21 cellular contexts compared by ENCODE assay signal in the genomic region with DNA sequence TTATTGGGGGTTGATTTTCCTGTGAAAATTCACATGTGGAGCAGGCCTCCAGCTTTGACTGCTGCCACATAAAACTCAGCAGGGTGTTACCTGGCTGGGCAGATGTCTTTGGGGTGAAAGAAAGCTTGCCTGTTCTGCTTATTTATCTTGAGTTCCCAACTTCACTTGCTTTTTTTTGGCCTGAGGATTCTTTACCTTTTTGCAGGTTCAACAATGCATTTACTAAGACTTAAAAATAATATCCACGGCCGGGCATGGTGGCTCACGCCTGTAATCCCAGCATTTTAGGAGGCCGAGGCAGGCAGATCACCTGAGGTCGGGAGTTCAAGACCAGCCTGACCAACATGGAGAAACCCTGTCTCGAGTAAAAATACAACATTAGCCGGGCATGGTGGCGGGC.
DNase-seq lines count a peak whose midpoint lies in the region; ATAC-seq and TF ChIP-seq lines count a peak whose summit lies in the region.
"Had no signal": no experiment of that assay in that cellular context is flagged by ENCODE, and none has a peak within 500 bp of the region (broad histone marks: within the 10 kb centered on the region; RNA-seq: fewer than 3 reads in every experiment).

No MANE protein-coding gene starts in this region.

- no peak for ATAC-seq in GM21528 (IDR thresholded peaks at IDR 0.05; ENCODE audit: low FRiP score, unreplicated experiment)
- ATAC-seq in body of pancreas, result no peak
- ATAC-seq: CD8-positive, alpha-beta T cell; GM12878; GM23338 had no signal

- H3K9me2 ChIP-seq in Karpas-422 (replicated peaks; ENCODE audit: insufficient read depth, low read length), result no peaks in the 10 kb centered on the region

- H3K9ac ChIP-seq in H9 (ENCODE audit: extremely low read depth, insufficient read length, low read length), result no peak overlapping the region
- no peak overlapping the region for H3K9ac ChIP-seq in Karpas-422 (ENCODE audit: low read length)
- H3K9ac ChIP-seq in endodermal cell (ENCODE audit: extremely low read depth, low read length, poor library complexity, severe bottlenecking), result no peak overlapping the region
- no peak overlapping the region for H3K9ac ChIP-seq in mesendoderm (ENCODE audit: low read length)
- H3K9ac ChIP-seq: BLaER1 had no signal

- H3K23ac ChIP-seq in H9 (ENCODE audit: insufficient read length, low read depth, low read length), result no peak overlapping the region
- no peak overlapping the region for H3K23ac ChIP-seq in mesendoderm (ENCODE audit: low read length)

- H2BK15ac ChIP-seq in H9 (ENCODE audit: low read depth, low read length), result no peak overlapping the region
- H2BK15ac ChIP-seq in mesendoderm (replicated peaks; ENCODE audit: low read depth), result no peak overlapping the region

- no peak for TF ChIP-seq EP300 in suprapubic skin (IDR thresholded peaks at IDR 0.05)

- in situ Hi-C loops in ACHN (cut with HindIII; ENCODE audit: low pct_ligation_motif_present, low pct_unique_long_range_greater_than_20kb, low sequenced_read_pairs), result no loop called here

- no peaks in the 10 kb centered on the region for H3K36me3 Mint-ChIP-seq in H9 (ENCODE audit: insufficient read depth in 1 of 3, low read depth in 3 of 3)
- H3K36me3 Mint-ChIP-seq in endodermal cell (ENCODE audit: low read depth), result peaks cover 5% of the 10 kb centered on the region
- H3K36me3 Mint-ChIP-seq: CD4-positive, CD25-positive, alpha-beta regulatory T cell; CD8-positive, alpha-beta T cell had no signal

- H3K9me3 Mint-ChIP-seq in H9, result no peaks in the 10 kb centered on the region
- H3K9me3 Mint-ChIP-seq in endodermal cell, result no peaks in the 10 kb centered on the region
- H3K9me3 Mint-ChIP-seq: CD8-positive, alpha-beta T cell; GM23338; HFFc6 had no signal

- H4K20me1 ChIP-seq in H9 (ENCODE audit: control insufficient read depth, insufficient read depth, insufficient read length) (no peaks in the 10 kb centered on the region), Karpas-422 (ENCODE audit: insufficient read depth, low read depth, low read length) (no peaks in the 10 kb centered on the region)
- H4K20me1 ChIP-seq: BLaER1 had no signal

- H2AK5ac ChIP-seq in H9 (ENCODE audit: insufficient read length, low read length), result no peak overlapping the region
- no peak overlapping the region for H2AK5ac ChIP-seq in mesendoderm (ENCODE audit: low read length)

- H3K27ac ChIP-seq in H9 (ENCODE audit: insufficient read length, low read depth, low read length) (no peak overlapping the region), Karpas-422 (ENCODE audit: low read length) (peak overlapping the region; percentile 57), endodermal cell (ENCODE audit: low read depth, low read length) (no peak overlapping the region), mesendoderm (ENCODE audit: low read depth, low read length) (no peak overlapping the region), suprapubic skin (no peak overlapping the region), body of pancreas (no peak overlapping the region)
- H3K27ac ChIP-seq: BLaER1, C4-2B had no signal

- H3K9me3 ChIP-seq in H9 (ENCODE audit: control insufficient read depth, low read depth, low read length) (no peaks in the 10 kb centered on the region), Karpas-422 (ENCODE audit: low read length) (no peaks in the 10 kb centered on the region), endodermal cell (ENCODE audit: control insufficient read depth, low read length) (no peaks in the 10 kb centered on the region), suprapubic skin (no peaks in the 10 kb centered on the region), body of pancreas (no peaks in the 10 kb centered on the region)
- H3K9me3 ChIP-seq: BLaER1, HAP-1 had no signal

- H3K79me2 ChIP-seq in H9 (ENCODE audit: insufficient read depth, low read length) (no peaks in the 10 kb centered on the region), Karpas-422 (ENCODE audit: low read length) (peaks cover 5% of the 10 kb centered on the region; the same call in 1 of the 2 replicates), mesendoderm (ENCODE audit: control insufficient read depth, insufficient read depth, low read length) (no peaks in the 10 kb centered on the region)

- H4K5ac ChIP-seq in H9 (ENCODE audit: insufficient read length, low read depth, low read length), result no peak overlapping the region
- no peak overlapping the region for H4K5ac ChIP-seq in mesendoderm (ENCODE audit: low read length)

- TF ChIP-seq CTCF in H9 (conservative IDR thresholded peaks at IDR 0.05) (no peak), endodermal cell (conservative IDR thresholded peaks at IDR 0.05) (no peak), suprapubic skin (IDR thresholded peaks at IDR 0.05) (no peak), body of pancreas (IDR thresholded peaks at IDR 0.05) (no peak)

- H3K4me1 ChIP-seq in H9 (ENCODE audit: insufficient read depth, low read length), result no peaks in the 10 kb centered on the region
- H3K4me1 ChIP-seq in Karpas-422 (ENCODE audit: low read length), result peaks cover 24% of the 10 kb centered on the region
- H3K4me1 ChIP-seq in endodermal cell (ENCODE audit: control insufficient read depth, insufficient read depth, low read length), result no peaks in the 10 kb centered on the region
- no peaks in the 10 kb centered on the region for H3K4me1 ChIP-seq in mesendoderm (ENCODE audit: control insufficient read depth, low read depth, low read length)
- no peaks in the 10 kb centered on the region for H3K4me1 ChIP-seq in suprapubic skin
- H3K4me1 ChIP-seq in body of pancreas, result no peaks in the 10 kb centered on the region
- H3K4me1 ChIP-seq: BLaER1, HAP-1 had no signal

- H3K14ac ChIP-seq in H9 (ENCODE audit: insufficient read depth, low read length), result no peak overlapping the region

- WGBS in H9 (ENCODE audit: extremely low coverage, insufficient read length, low lambda C conversion rate), result no CpG with 5 or more reads among the region's 8 CpGs
- WGBS in endodermal cell (ENCODE audit: insufficient coverage in 1 of 2, insufficient read length in 1 of 2), 2 experiments, result 92 to 100% methylated on average over 2 to 8 of the region's 8 CpGs
- no CpG with 5 or more reads among the region's 8 CpGs for WGBS in mesendoderm (ENCODE audit: extremely low coverage, insufficient coverage, low lambda C conversion rate)
- 91% methylated on average over 8 of the region's 8 CpGs for WGBS in suprapubic skin
- 80 to 81% methylated on average over 8 of the region's 8 CpGs for WGBS in body of pancreas, 2 donors

- no peak overlapping the region for H3K27ac Mint-ChIP-seq in H9
- H3K27ac Mint-ChIP-seq in endodermal cell, result no peak overlapping the region
- H3K27ac Mint-ChIP-seq: B cell; CD4-positive, CD25-positive, alpha-beta regulatory T cell; CD8-positive, alpha-beta T cell; GM23338; HFFc6 had no signal

- H2BK5ac ChIP-seq in H9 (ENCODE audit: insufficient read length, low read length) (no peak overlapping the region), mesendoderm (ENCODE audit: low read length) (no peak overlapping the region)

- H2BK12ac ChIP-seq in H9 (ENCODE audit: insufficient read length, low read depth, low read length), result no peak overlapping the region

- H3K27me3 ChIP-seq in H9 (ENCODE audit: insufficient read depth, low read length) (no peaks in the 10 kb centered on the region), Karpas-422 (ENCODE audit: low read length) (no peaks in the 10 kb centered on the region), endodermal cell (ENCODE audit: control insufficient read depth, insufficient read depth, low read length, poor library complexity, severe bottlenecking) (no peaks in the 10 kb centered on the region), mesendoderm (ENCODE audit: insufficient read depth, low read length, poor library complexity) (no peaks in the 10 kb centered on the region), suprapubic skin (no peaks in the 10 kb centered on the region), body of pancreas (no peaks in the 10 kb centered on the region)
- H3K27me3 ChIP-seq: BLaER1 had no signal

- H3K4me2 ChIP-seq in H9 (ENCODE audit: insufficient read depth, insufficient read length, low read length), result no peak overlapping the region
- H3K4me2 ChIP-seq in Karpas-422 (ENCODE audit: low read depth, low read length, poor library complexity, severe bottlenecking), result no peak overlapping the region
- H3K4me2 ChIP-seq in mesendoderm (ENCODE audit: low read length), result no peak overlapping the region
- H3K4me2 ChIP-seq: BLaER1, GM23338 had no signal

- DNase-seq in H9 (no peak), Karpas-422 (no peak), endodermal cell (peak; percentile 24), mesendoderm (no peak), ACHN (no peak), suprapubic skin (ENCODE audit: low spot score in 2 of 2) (no peak), body of pancreas (no peak)
- DNase-seq: CD4-positive, CD25-positive, alpha-beta regulatory T cell; CD8-positive, alpha-beta T cell; DMS 273 treated with DMSO at 0.1 percent for 48 hours; DMS79; EL; GDM1; HFFc6 had no signal

- H2AFZ ChIP-seq in H9 (ENCODE audit: low read length), result no peak overlapping the region
- H2AFZ ChIP-seq in Karpas-422 (ENCODE audit: low read length), result 0 out of 2 replicates have a peak overlapping the region, but pooled peaks have one; percentile 45
- H2AFZ ChIP-seq: GM23338 had no signal

- H3K4me1 Mint-ChIP-seq in H9 (no peaks in the 10 kb centered on the region), endodermal cell (peaks cover 4% of the 10 kb centered on the region)
- H3K4me1 Mint-ChIP-seq: B cell; CD4-positive, CD25-positive, alpha-beta regulatory T cell; GM23338 had no signal

- H3K79me1 ChIP-seq in H9 (ENCODE audit: insufficient read depth, low read depth, low read length, poor library complexity, severe bottlenecking), result no peaks in the 10 kb centered on the region
- no peaks in the 10 kb centered on the region for H3K79me1 ChIP-seq in mesendoderm (ENCODE audit: low read length)

- H2BK120ac ChIP-seq in H9 (ENCODE audit: low read depth, low read length, poor library complexity, severe bottlenecking) (no peak overlapping the region), mesendoderm (ENCODE audit: low read depth, low read length) (peak overlapping the region; percentile 28)

- H3K4me3 ChIP-seq in Karpas-422 (ENCODE audit: low read length) (no peak overlapping the region), endodermal cell (ENCODE audit: low read length) (no peak overlapping the region), mesendoderm (ENCODE audit: low read length) (no peak overlapping the region), suprapubic skin (no peak overlapping the region), body of pancreas (no peak overlapping the region)
- H3K4me3 ChIP-seq: BLaER1, GM12878, GM23338, HAP-1 had no signal

- H3K27me3 Mint-ChIP-seq in H9 (ENCODE audit: low read depth), result no peaks in the 10 kb centered on the region
- H3K27me3 Mint-ChIP-seq in endodermal cell (ENCODE audit: insufficient read depth), result no peaks in the 10 kb centered on the region
- H3K27me3 Mint-ChIP-seq: B cell; CD4-positive, CD25-positive, alpha-beta regulatory T cell had no signal

- H3K56ac ChIP-seq in H9 (ENCODE audit: insufficient read length, low read depth, low read length) (no peak overlapping the region), mesendoderm (ENCODE audit: low read length) (no peak overlapping the region)

- no peak overlapping the region for H3K4me3 Mint-ChIP-seq in H9
- no peak overlapping the region for H3K4me3 Mint-ChIP-seq in endodermal cell
- H3K4me3 Mint-ChIP-seq: B cell; CD4-positive, CD25-positive, alpha-beta regulatory T cell; CD8-positive, alpha-beta T cell; GM23338; HFFc6 had no signal

- H4K91ac ChIP-seq in H9 (ENCODE audit: insufficient read length, low read depth, low read length), result no peak overlapping the region

- no peak overlapping the region for H4K8ac ChIP-seq in H9 (replicated peaks; ENCODE audit: insufficient read length, low read depth, low read length)
- H4K8ac ChIP-seq in mesendoderm (ENCODE audit: low read depth, low read length), result peak overlapping the region; percentile 28

- H3K18ac ChIP-seq in H9 (ENCODE audit: insufficient read length, low read depth, low read length), result no peak overlapping the region
- no peak overlapping the region for H3K18ac ChIP-seq in mesendoderm (ENCODE audit: low read length)

- H2BK20ac ChIP-seq in H9 (ENCODE audit: low read depth, low read length, poor library complexity, severe bottlenecking), result peak overlapping the region; percentile 45

- H3T11ph ChIP-seq in H9 (ENCODE audit: low read length), result no peak overlapping the region

- H3K4ac ChIP-seq in H9 (ENCODE audit: low read depth, low read length) (no peak overlapping the region), mesendoderm (ENCODE audit: low read depth, low read length) (no peak overlapping the region)

- peaks cover 17% of the 10 kb centered on the region for H3K36me3 ChIP-seq in Karpas-422 (ENCODE audit: insufficient read depth, low read length)
- no peaks in the 10 kb centered on the region for H3K36me3 ChIP-seq in endodermal cell (ENCODE audit: control insufficient read depth, insufficient read depth, low read length)
- no peaks in the 10 kb centered on the region for H3K36me3 ChIP-seq in mesendoderm (ENCODE audit: control insufficient read depth, insufficient read depth, low read length)
- H3K36me3 ChIP-seq in suprapubic skin, result no peaks in the 10 kb centered on the region
- H3K36me3 ChIP-seq in body of pancreas (replicated peaks in 1 of 2; ENCODE audit: insufficient read depth in 1 of 2, low read depth in 2 of 2), result no peaks in the 10 kb centered on the region
- H3K36me3 ChIP-seq: BLaER1, HAP-1 had no signal

- no peaks in the 10 kb centered on the region for H3K23me2 ChIP-seq in H9 (ENCODE audit: insufficient read length, low read depth, low read length, poor library complexity, severe bottlenecking)

- TF ChIP-seq POLR2A in suprapubic skin (IDR thresholded peaks at IDR 0.05) (no peak), body of pancreas (IDR thresholded peaks at IDR 0.05) (no peak)

- intact Hi-C loops in body of pancreas (cut with DNase I), result no loop called here
